In the genomic region with DNA sequence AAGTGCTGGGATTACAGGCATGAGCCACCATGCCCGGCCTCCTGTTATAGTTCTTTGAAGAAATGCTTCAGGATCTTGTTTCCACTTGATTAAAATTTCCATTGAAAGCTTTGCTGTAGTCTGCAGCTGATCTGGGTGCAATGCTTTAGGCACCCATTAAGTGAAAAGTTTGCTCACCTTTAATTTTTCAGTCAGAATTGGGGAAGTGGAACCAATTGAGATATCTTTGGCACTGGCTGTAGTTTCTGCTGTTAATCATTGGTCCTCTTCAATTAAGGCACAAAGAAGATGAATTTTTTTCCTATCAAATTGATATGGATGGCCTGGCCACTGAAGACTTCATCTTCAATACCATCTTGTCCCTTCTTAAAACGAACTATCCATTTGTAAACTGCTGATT, we compare ENCODE assay signal across 16 cellular contexts.
"Had no signal": no experiment of that assay in that cellular context is flagged by ENCODE, and none has a peak within 500 bp of the region (broad histone marks: within the 10 kb centered on the region; RNA-seq: fewer than 3 reads in every experiment).

No MANE protein-coding gene starts in this region.

- DNase-seq: activated CD4-positive, alpha-beta memory T cell treated with anti-CD3 and anti-CD28 coated beads, Interleukin-2, amount 10 ng/mL, durations not matched to agents 7 days and 5 days; activated CD4-positive, alpha-beta T cell treated with anti-CD3 and anti-CD28 coated beads for 4 hours; activated effector memory CD4-positive, alpha-beta T cell treated with anti-CD3 and anti-CD28 coated beads, Interleukin-2, amount 50 U/mL, for 16 hours; activated T-cell treated with anti-CD3 and anti-CD28 coated beads, Interleukin-2, amount 50 U/mL, for 4 hours; caudate nucleus; left colon; lower lobe of right lung; right lobe of liver; stimulated activated naive CD8-positive, alpha-beta T cell treated with anti-CD3 and anti-CD28 coated beads, Interleukin-15, amount 100 ng/mL, for 72 hours had no signal

- H3K27me3 Mint-ChIP-seq: activated CD4-positive, alpha-beta memory T cell treated with anti-CD3 and anti-CD28 coated beads, Interleukin-2, amount 10 ng/mL, durations not matched to agents 7 days and 5 days; activated naive CD4-positive, alpha-beta T cell treated with anti-CD3 and anti-CD28 coated beads, Interleukin-2, amount 50 U/mL, for 24 hours; stimulated activated naive CD8-positive, alpha-beta T cell treated with anti-CD3 and anti-CD28 coated beads, Interleukin-15, amount 100 ng/mL, for 72 hours; type B pancreatic cell had no signal

- H3K27me3 ChIP-seq: right lobe of liver had no signal

- H3K9me3 ChIP-seq: lower lobe of right lung, right lobe of liver had no signal

- H3K4me1 Mint-ChIP-seq: activated naive CD4-positive, alpha-beta T cell treated with anti-CD3 and anti-CD28 coated beads, Interleukin-2, amount 50 U/mL, for 24 hours; stimulated activated naive CD8-positive, alpha-beta T cell treated with anti-CD3 and anti-CD28 coated beads, Interleukin-15, amount 100 ng/mL, for 72 hours had no signal

- ATAC-seq: activated T-cell treated with anti-CD3 and anti-CD28 coated beads, Interleukin-2, amount 50 U/mL, for 4 hours; left colon; lower lobe of right lung; stimulated activated naive CD8-positive, alpha-beta T cell treated with anti-CD3 and anti-CD28 coated beads, Interleukin-15, amount 100 ng/mL, for 72 hours had no signal

- H3K9me3 Mint-ChIP-seq: activated CD4-positive, alpha-beta memory T cell treated with anti-CD3 and anti-CD28 coated beads, Interleukin-2, amount 10 ng/mL, durations not matched to agents 7 days and 5 days; activated naive CD4-positive, alpha-beta T cell treated with anti-CD3 and anti-CD28 coated beads, Interleukin-2, amount 50 U/mL, for 24 hours; activated T-cell treated with anti-CD3 and anti-CD28 coated beads, Interleukin-2, amount 50 U/mL, for 4 hours; type B pancreatic cell had no signal

- H3K4me3 Mint-ChIP-seq: activated CD4-positive, alpha-beta memory T cell treated with anti-CD3 and anti-CD28 coated beads, Interleukin-2, amount 10 ng/mL, durations not matched to agents 7 days and 5 days; activated naive CD4-positive, alpha-beta T cell treated with anti-CD3 and anti-CD28 coated beads, Interleukin-2, amount 50 U/mL, for 24 hours; activated T-cell treated with anti-CD3 and anti-CD28 coated beads, Interleukin-2, amount 50 U/mL, for 4 hours; neural crest cell; stimulated activated naive CD8-positive, alpha-beta T cell treated with anti-CD3 and anti-CD28 coated beads, Interleukin-15, amount 100 ng/mL, for 72 hours; type B pancreatic cell had no signal

- H3K4me3 ChIP-seq: lower lobe of right lung, right lobe of liver, smooth muscle cell had no signal

- H3K36me3 ChIP-seq: lower lobe of right lung, right lobe of liver had no signal

- H3K27ac ChIP-seq: lower lobe of right lung had no signal

- H3K27ac Mint-ChIP-seq: activated CD4-positive, alpha-beta memory T cell treated with anti-CD3 and anti-CD28 coated beads, Interleukin-2, amount 10 ng/mL, durations not matched to agents 7 days and 5 days; activated naive CD4-positive, alpha-beta T cell treated with anti-CD3 and anti-CD28 coated beads, Interleukin-2, amount 50 U/mL, for 24 hours; stimulated activated naive CD8-positive, alpha-beta T cell treated with anti-CD3 and anti-CD28 coated beads, Interleukin-15, amount 100 ng/mL, for 72 hours; type B pancreatic cell had no signal

- FAIRE-seq: colon, endometrium, islet of Langerhans had no signal
